In genomic region chr13:92805766-92806165, GRCh38 we compare ENCODE assay signal across 11 cellular contexts.
DNase-seq lines count a peak whose midpoint lies in the region; ATAC-seq, FAIRE-seq and TF ChIP-seq lines count a peak whose summit lies in the region.
"Had no signal": no experiment of that assay in that cellular context is flagged by ENCODE, and none has a peak within 500 bp of the region (broad histone marks: within the 10 kb centered on the region; RNA-seq: fewer than 3 reads in every experiment).

No MANE protein-coding gene starts in this region.

- no peak for TF ChIP-seq EP300 in A549 (IDR thresholded peaks at IDR 0.05)

- no peak for TF ChIP-seq RAD21 in A549 (conservative IDR thresholded peaks at IDR 0.05 in 1 of 2, IDR thresholded peaks at IDR 0.05 in 1 of 2)

- no peak for FAIRE-seq in A549 (lab: Jason Lieb, UNC)

- POLR2A ChIA-PET in A549 (lab: Yijun Ruan, JAX): no interaction called here

- DNase-seq in A549 (ENCODE audit: low read depth in 1 of 2, low spot score in 1 of 2) (no peak), HCEC 1CT (peak; percentile 6), islet precursor cell (no peak), prostate gland (ENCODE audit: low spot score) (no peak), HPDE6-E6E7 (ENCODE audit: extremely low spot score) (no peak)
- no peak for DNase-seq in activated naive CD8-positive, alpha-beta T cell treated with anti-CD3 and anti-CD28 coated beads, Interleukin-2, amount 50 U/mL, for 24 hours
- DNase-seq: DMS153, T-helper 9 cell had no signal

- peak overlapping the region; percentile 52 for H3K9ac ChIP-seq in mucosa of stomach (ENCODE audit: low read length)

- H3K4me1 ChIP-seq in A549: no peaks in the 10 kb centered on the region
- H3K4me1 ChIP-seq in mucosa of stomach (ENCODE audit: control insufficient read depth, insufficient read depth, low read length): peaks cover 5% of the 10 kb centered on the region
- H3K4me1 ChIP-seq in prostate gland (replicated peaks): no peaks in the 10 kb centered on the region

- peak overlapping the region; percentile 52 for H3K4me3 Mint-ChIP-seq in activated naive CD8-positive, alpha-beta T cell treated with anti-CD3 and anti-CD28 coated beads, Interleukin-2, amount 50 U/mL, for 24 hours

- intact Hi-C loops in prostate gland (cut with DNase I): no loop called here

- H3K4me2 ChIP-seq in A549: peak overlapping the region; percentile 28; the same call in 1 of the 3 replicates

- H3K9me3 ChIP-seq in A549 (no peaks in the 10 kb centered on the region), mucosa of stomach (ENCODE audit: control insufficient read depth, low read length) (no peaks in the 10 kb centered on the region), prostate gland (no peaks in the 10 kb centered on the region)

- ATAC-seq in A549: no peak
- ATAC-seq in activated naive CD8-positive, alpha-beta T cell treated with anti-CD3 and anti-CD28 coated beads, Interleukin-2, amount 50 U/mL, for 24 hours: no peak
- ATAC-seq in HG03039 (IDR thresholded peaks at IDR 0.05; ENCODE audit: unreplicated experiment): no peak

- no peak overlapping the region for H3K27ac ChIP-seq in A549
- H3K27ac ChIP-seq in prostate gland: peak overlapping the region in 1 of 2 donors; percentile 2
- H3K27ac ChIP-seq: skin epidermis had no signal

- H3K27me3 Mint-ChIP-seq in activated naive CD8-positive, alpha-beta T cell treated with anti-CD3 and anti-CD28 coated beads, Interleukin-2, amount 50 U/mL, for 24 hours: no peaks in the 10 kb centered on the region

- CTCF ChIA-PET in A549 (lab: Yijun Ruan, JAX): no interaction called here

- H3K4me3 ChIP-seq in A549: 0 out of 3 replicates have a peak overlapping the region, but pooled peaks have one; percentile 23
- H3K4me3 ChIP-seq in mucosa of stomach (ENCODE audit: low read length): peak overlapping the region; percentile 45
- H3K4me3 ChIP-seq in prostate gland: peak overlapping the region in 1 of 2 donors; percentile 2

- no peak overlapping the region for H3K27ac Mint-ChIP-seq in activated naive CD8-positive, alpha-beta T cell treated with anti-CD3 and anti-CD28 coated beads, Interleukin-2, amount 50 U/mL, for 24 hours

- H3K36me3 ChIP-seq in mucosa of stomach (ENCODE audit: control insufficient read depth, insufficient read depth, low read length) (no peaks in the 10 kb centered on the region), prostate gland (no peaks in the 10 kb centered on the region)

- TF ChIP-seq POLR2A in A549 (IDR thresholded peaks at IDR 0.05; ENCODE audit: low read length) (no peak), prostate gland (IDR thresholded peaks at IDR 0.05) (no peak)

- H3K9me3 Mint-ChIP-seq in activated naive CD8-positive, alpha-beta T cell treated with anti-CD3 and anti-CD28 coated beads, Interleukin-2, amount 50 U/mL, for 24 hours: peaks cover 5% of the 10 kb centered on the region

- H3K36me3 Mint-ChIP-seq in activated naive CD8-positive, alpha-beta T cell treated with anti-CD3 and anti-CD28 coated beads, Interleukin-2, amount 50 U/mL, for 24 hours (ENCODE audit: low read depth): no peaks in the 10 kb centered on the region

- no peak for TF ChIP-seq CTCF in A549 (IDR thresholded peaks at IDR 0.05)
- no peak for TF ChIP-seq CTCF in prostate gland (IDR thresholded peaks at IDR 0.05)

- H3K4me1 Mint-ChIP-seq in activated naive CD8-positive, alpha-beta T cell treated with anti-CD3 and anti-CD28 coated beads, Interleukin-2, amount 50 U/mL, for 24 hours: peaks cover 5% of the 10 kb centered on the region

- no peaks in the 10 kb centered on the region for H3K27me3 ChIP-seq in mucosa of stomach (ENCODE audit: control insufficient read depth, insufficient read depth, low read length)
- no peaks in the 10 kb centered on the region for H3K27me3 ChIP-seq in prostate gland (replicated peaks; ENCODE audit: insufficient read depth)

TF ChIP-seq in A549, 52 proteins besides CTCF, POLR2A, EP300 and RAD21:
- TF ChIP-seq CHD4 (IDR thresholded peaks at IDR 0.05; ENCODE audit: borderline replicate concordance) (no peak), FOSB (CRISPR knock-in tag; IDR thresholded peaks at IDR 0.05) (no peak), KDM1A (IDR thresholded peaks at IDR 0.05; ENCODE audit: low read depth) (no peak), BHLHE40 (IDR thresholded peaks at IDR 0.05; ENCODE audit: low read depth, low read length) (no peak), TFCP2L1 (CRISPR knock-in tag; IDR thresholded peaks at IDR 0.05) (no peak), MAZ (IDR thresholded peaks at IDR 0.05; ENCODE audit: borderline replicate concordance, low read depth, low read length) (no peak), MAFK (IDR thresholded peaks at IDR 0.05; ENCODE audit: partially characterized antibody) (no peak), BCL3 (IDR thresholded peaks at IDR 0.05) (no peak), HOXB13 (CRISPR knock-in tag; IDR thresholded peaks at IDR 0.05; ENCODE audit: low read depth) (no peak), MAX (IDR thresholded peaks at IDR 0.05) (no peak), PHF8 (IDR thresholded peaks at IDR 0.05; ENCODE audit: borderline replicate concordance, low read depth) (no peak), EHMT2 (IDR thresholded peaks at IDR 0.05; ENCODE audit: low read depth) (no peak), ZSCAN20 (CRISPR knock-in tag; IDR thresholded peaks at IDR 0.05) (no peak), ZC3H11A (IDR thresholded peaks at IDR 0.05) (no peak), E2F6 (IDR thresholded peaks at IDR 0.05; ENCODE audit: borderline replicate concordance, low read depth) (no peak), FOSL2 (IDR thresholded peaks at IDR 0.05) (no peak), FOSL2 (CRISPR knock-in tag; IDR thresholded peaks at IDR 0.05) (no peak), KDM5A (IDR thresholded peaks at IDR 0.05) (no peak), FOXS1 (CRISPR knock-in tag; IDR thresholded peaks at IDR 0.05) (no peak), ESRRA (IDR thresholded peaks at IDR 0.05; ENCODE audit: borderline replicate concordance, low read length) (no peak), HOXA7 (CRISPR knock-in tag; IDR thresholded peaks at IDR 0.05) (no peak)
